ENCODE assay signal across 7 cellular contexts in genomic region chr1:165533254-165533653, GRCh38. TPM values are rescaled to one million over a fixed set of nuclear protein-coding genes. Genes with fewer than 3 reads are reported as not detected.
"Had no signal": no experiment of that assay in that cellular context is flagged by ENCODE, and none has a peak within 500 bp of the region (broad histone marks: within the 10 kb centered on the region; RNA-seq: fewer than 3 reads in every experiment).

No MANE protein-coding gene starts in this region.

- H2AFZ ChIP-seq: GM23248 had no signal

- H3K27ac ChIP-seq: GM23248 had no signal

- H3K4me3 ChIP-seq: GM23248, HAP-1 had no signal

- H3K9ac ChIP-seq: GM23248 had no signal

- DNase-seq: GM23248, GOT3, H7, IMR-90 had no signal

- H3K36me3 ChIP-seq: HAP-1 had no signal

- H3K4me1 ChIP-seq: HAP-1 had no signal

- H3K9me3 ChIP-seq: HAP-1 had no signal

RNA-seq across cellular contexts. Expression of gene LRRC52, which starts 10.5 kb away (rescaled TPM):
- total RNA-seq: GM23248, H4, H7, HT-29, IMR-90 had no signal
